8 cellular contexts compared by ENCODE assay signal in genomic region chr15:101723161-101723873, GRCh38. TPM values are rescaled to one million over a fixed set of nuclear protein-coding genes. Genes with fewer than 3 reads are reported as not detected.
DNase-seq lines count a peak whose midpoint lies in the region; ATAC-seq and TF ChIP-seq lines count a peak whose summit lies in the region.

No MANE protein-coding gene starts in this region.

- H4K20me1 ChIP-seq in BLaER1, result peaks cover 21% of the 10 kb centered on the region; the same call in 1 of the 2 replicates

- no peak for TF ChIP-seq POLR2A in body of pancreas (IDR thresholded peaks at IDR 0.05)

- peak overlapping the region; percentile 75 for H3K4me3 ChIP-seq in BLaER1
- peak overlapping the region; percentile 20 to 82 for H3K4me3 ChIP-seq in body of pancreas
- peak overlapping the region; percentile 82 to 95 (median 95) for H3K4me3 ChIP-seq in liver (ENCODE audit: low read depth in 1 of 3, low read length in 3 of 3)

- peak overlapping the region; percentile 81 for H3K4me2 ChIP-seq in BLaER1

- H3K36me3 ChIP-seq in BLaER1, result peaks cover 43% of the 10 kb centered on the region
- peaks cover 6 to 14% of the 10 kb centered on the region in 2 donors for H3K36me3 ChIP-seq in body of pancreas (replicated peaks in 1 of 2; ENCODE audit: insufficient read depth in 1 of 2, low read depth in 2 of 2)
- H3K36me3 ChIP-seq in liver (ENCODE audit: control insufficient read depth in 4 of 4, insufficient read depth in 3 of 4, low read depth in 1 of 4, low read length in 3 of 4), result peaks cover 2 to 27% (median 17%) of the 10 kb centered on the region in 4 donors

- H3K27me3 ChIP-seq in BLaER1 (no peaks in the 10 kb centered on the region), body of pancreas (no peaks in the 10 kb centered on the region), liver (ENCODE audit: control insufficient read depth in 4 of 4, insufficient read depth in 4 of 4, low read length in 3 of 4) (no peaks in the 10 kb centered on the region)

- DNase-seq in SHP77 (lab: John Stamatoyannopoulos, UW) (peak; percentile 6 to 27), body of pancreas (peak in 1 of 4 donors; percentile 11), NCI-H1930 (lab: John Stamatoyannopoulos, UW) (no peak)
- peak; percentile 11 for DNase-seq in stimulated activated naive CD4-positive, alpha-beta T cell treated with Interleukin-2 at 50 U/mL for 16 hours (lab: John Stamatoyannopoulos, UW)

- intact Hi-C loops in body of pancreas (cut with DNase I), result no loop called here

- ATAC-seq in GM18870 (IDR thresholded peaks at IDR 0.05; ENCODE audit: unreplicated experiment) (peak; percentile 62), HG03196 (IDR thresholded peaks at IDR 0.05; ENCODE audit: unreplicated experiment) (peak; percentile 47), body of pancreas (no peak)

- H3K9me3 ChIP-seq in BLaER1, result peaks cover 17% of the 10 kb centered on the region
- no peaks in the 10 kb centered on the region for H3K9me3 ChIP-seq in body of pancreas
- H3K9me3 ChIP-seq in liver (ENCODE audit: control insufficient read depth in 4 of 4, low read length in 3 of 4), result no peaks in the 10 kb centered on the region

- H3K4me1 ChIP-seq in BLaER1 (peaks cover 20% of the 10 kb centered on the region), body of pancreas (peaks cover 8% of the 10 kb centered on the region), liver (ENCODE audit: control insufficient read depth in 4 of 4, insufficient read depth in 4 of 4, low read length in 3 of 4) (peaks cover 0 to 12% (median 9%) of the 10 kb centered on the region in 4 donors)

- TF ChIP-seq RAD21 in liver (IDR thresholded peaks at IDR 0.05), result no peak

- peak overlapping the region; percentile 89 for H3K27ac ChIP-seq in BLaER1
- peak overlapping the region; percentile 91 to 99 (median 94) for H3K27ac ChIP-seq in body of pancreas
- H3K27ac ChIP-seq in liver (ENCODE audit: low read depth in 1 of 2, low read length in 2 of 2), result peak overlapping the region; percentile 93 to 96

- 2 to 6% methylated on average over 8 of the region's 8 CpGs for WGBS in body of pancreas, 2 donors
- 22% methylated on average over 8 of the region's 8 CpGs for WGBS in liver

- H3K9ac ChIP-seq in BLaER1, result peak overlapping the region; percentile 81
- H3K9ac ChIP-seq in liver (ENCODE audit: low read depth in 1 of 2, low read length in 2 of 2), result peak overlapping the region; percentile 53 to 75

- TF ChIP-seq CTCF in body of pancreas (IDR thresholded peaks at IDR 0.05) (no peak), liver (IDR thresholded peaks at IDR 0.05; ENCODE audit: low read depth, low read length, missing input control) (no peak)

TF ChIP-seq in liver, 16 proteins besides CTCF, POLR2A, EP300 and RAD21:
- TF ChIP-seq ZBTB33 (IDR thresholded peaks at IDR 0.05), result no peak
- no peak for TF ChIP-seq GABPA (IDR thresholded peaks at IDR 0.05 in 1 of 2, conservative IDR thresholded peaks at IDR 0.05 in 1 of 2)
- TF ChIP-seq ATF3 (IDR thresholded peaks at IDR 0.05), result no peak
TF ChIP-seq in liver: peak in this region for 0.

RNA-seq across cellular contexts. Expression of gene TARS3, which starts 1.0 kb away (rescaled TPM):
- total RNA-seq in body of pancreas (10 to 100 TPM; 15.0 to 70.5 TPM), liver (1 to 10 TPM; 5.4 to 7.8 TPM)
- 1 to 10 TPM; 2.3 to 2.5 TPM for polyA plus RNA-seq in liver

Comparison
In these comparisons a context has a peak if more than half of its experiments do, and no peak if none do; other contexts are left out.
1. DNase-seq: peak in SHP77 (2 of 2) and stimulated activated naive CD4-positive, alpha-beta T cell treated with Interleukin-2 at 50 U/mL for 16 hours (single experiment); none in NCI-H1930 (0 of 2).
2. Peak in every context shown above with its lines, with median percentiles within 50 percentile points of each other: H3K27ac ChIP-seq and H3K4me3 ChIP-seq.